In the genomic region with DNA sequence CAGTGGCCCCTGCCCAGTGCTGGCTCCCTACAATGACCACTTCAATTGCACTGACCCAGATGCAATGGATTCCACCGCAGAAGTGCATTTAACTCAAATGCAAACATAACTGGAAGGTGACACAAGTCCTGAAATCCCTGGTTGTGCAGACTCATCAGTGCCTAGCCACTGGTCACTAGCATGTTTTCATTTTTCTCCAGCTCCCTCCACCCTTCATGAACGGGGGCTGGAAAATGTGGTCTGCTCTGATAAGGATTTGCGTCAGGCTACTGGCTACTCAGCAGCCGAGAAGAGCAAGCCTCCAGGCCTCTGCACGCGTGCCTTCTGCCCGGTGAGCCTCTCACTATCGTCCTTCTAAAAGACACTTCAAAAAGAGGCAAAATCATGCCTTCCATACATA, we compare ENCODE assay signal across 1 cellular context.
TF ChIP-seq lines count a peak whose summit lies in the region.

No MANE protein-coding gene starts in this region.

TF ChIP-seq in K562, 482 proteins besides CTCF, POLR2A, EP300 and RAD21 (continued from another document and continues in another):
- TF ChIP-seq, protein P1, sequence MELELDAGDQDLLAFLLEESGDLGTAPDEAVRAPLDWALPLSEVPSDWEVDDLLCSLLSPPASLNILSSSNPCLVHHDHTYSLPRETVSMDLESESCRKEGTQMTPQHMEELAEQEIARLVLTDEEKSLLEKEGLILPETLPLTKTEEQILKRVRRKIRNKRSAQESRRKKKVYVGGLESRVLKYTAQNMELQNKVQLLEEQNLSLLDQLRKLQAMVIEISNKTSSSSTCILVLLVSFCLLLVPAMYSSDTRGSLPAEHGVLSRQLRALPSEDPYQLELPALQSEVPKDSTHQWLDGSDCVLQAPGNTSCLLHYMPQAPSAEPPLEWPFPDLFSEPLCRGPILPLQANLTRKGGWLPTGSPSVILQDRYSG (tag; conservative IDR thresholded peaks at IDR 0.05; ENCODE audit: low read depth): peak; percentile 35; the same call in 1 of the 2 replicates
- no peak for TF ChIP-seq ARID2 (IDR thresholded peaks at IDR 0.05)
- TF ChIP-seq MED1 (CRISPR knock-in tag; IDR thresholded peaks at IDR 0.05; ENCODE audit: borderline replicate concordance): no peak
- TF ChIP-seq RHOXF2B (CRISPR knock-in tag; conservative IDR thresholded peaks at IDR 0.05): no peak
- peak; percentile 93 for TF ChIP-seq POLR2AphosphoS5 (IDR thresholded peaks at IDR 0.05; ENCODE audit: control insufficient read depth, insufficient read depth, low read depth, low read length)
- TF ChIP-seq ESRRB (CRISPR knock-in tag; IDR thresholded peaks at IDR 0.05; ENCODE audit: borderline replicate concordance): no peak
- 0 out of 2 replicates have a peak, but pooled peaks have one; percentile 23 for TF ChIP-seq LCOR (CRISPR knock-in tag; IDR thresholded peaks at IDR 0.05)
- TF ChIP-seq EZH2 (IDR thresholded peaks at IDR 0.05; ENCODE audit: borderline replicate concordance, low read depth, low read length): no peak
- peak; percentile 91 for TF ChIP-seq CREM (IDR thresholded peaks at IDR 0.05; ENCODE audit: low read depth)
- 0 out of 2 replicates have a peak, but pooled peaks have one; percentile 33 for TF ChIP-seq TEAD2 (tag; IDR thresholded peaks at IDR 0.05)
- peak; percentile 99 for TF ChIP-seq SMARCC2 (IDR thresholded peaks at IDR 0.05; ENCODE audit: low read depth)
- TF ChIP-seq SOX6 (IDR thresholded peaks at IDR 0.05): peak; percentile 96
- no peak for TF ChIP-seq PTRF (tag; IDR thresholded peaks at IDR 0.05)
- peak; percentile 54; the same call in 1 of the 2 replicates for TF ChIP-seq GTF2E2 (tag; IDR thresholded peaks at IDR 0.05)
- peak; percentile 42; the same call in 1 of the 2 replicates for TF ChIP-seq ZKSCAN1 (IDR thresholded peaks at IDR 0.05; ENCODE audit: low read depth, low read length)
- TF ChIP-seq GABPA (tag; conservative IDR thresholded peaks at IDR 0.05; ENCODE audit: low read depth): no peak
- TF ChIP-seq CUX1 (CRISPR knock-in tag; IDR thresholded peaks at IDR 0.05): peak; percentile 13; the same call in 1 of the 2 replicates
- no peak for TF ChIP-seq SREBF2 (CRISPR knock-in tag; IDR thresholded peaks at IDR 0.05)
- TF ChIP-seq, protein P2, sequence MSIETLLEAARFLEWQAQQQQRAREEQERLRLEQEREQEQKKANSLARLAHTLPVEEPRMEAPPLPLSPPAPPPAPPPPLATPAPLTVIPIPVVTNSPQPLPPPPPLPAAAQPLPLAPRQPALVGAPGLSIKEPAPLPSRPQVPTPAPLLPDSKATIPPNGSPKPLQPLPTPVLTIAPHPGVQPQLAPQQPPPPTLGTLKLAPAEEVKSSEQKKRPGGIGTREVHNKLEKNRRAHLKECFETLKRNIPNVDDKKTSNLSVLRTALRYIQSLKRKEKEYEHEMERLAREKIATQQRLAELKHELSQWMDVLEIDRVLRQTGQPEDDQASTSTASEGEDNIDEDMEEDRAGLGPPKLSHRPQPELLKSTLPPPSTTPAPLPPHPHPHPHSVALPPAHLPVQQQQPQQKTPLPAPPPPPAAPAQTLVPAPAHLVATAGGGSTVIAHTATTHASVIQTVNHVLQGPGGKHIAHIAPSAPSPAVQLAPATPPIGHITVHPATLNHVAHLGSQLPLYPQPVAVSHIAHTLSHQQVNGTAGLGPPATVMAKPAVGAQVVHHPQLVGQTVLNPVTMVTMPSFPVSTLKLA (conservative IDR thresholded peaks at IDR 0.05): peak; percentile 87 to 89
- TF ChIP-seq LARP7 (IDR thresholded peaks at IDR 0.05): no peak
- TF ChIP-seq ZNF146 (CRISPR knock-in tag; IDR thresholded peaks at IDR 0.05; ENCODE audit: unreplicated experiment): no peak
- peak; percentile 99 for TF ChIP-seq ARID1B (IDR thresholded peaks at IDR 0.05)
- TF ChIP-seq RNF219 (CRISPR knock-in tag; IDR thresholded peaks at IDR 0.05): no peak
- peak; percentile 99 for TF ChIP-seq LEF1 (IDR thresholded peaks at IDR 0.05)
- TF ChIP-seq CCNT2 (IDR thresholded peaks at IDR 0.05; ENCODE audit: borderline replicate concordance, extremely low read depth, insufficient read length, low read depth, low read length): peak; percentile 94
- peak; percentile 97 for TF ChIP-seq CXXC5 (CRISPR knock-in tag; IDR thresholded peaks at IDR 0.05)
- no peak for TF ChIP-seq NR2C2 (CRISPR knock-in tag; IDR thresholded peaks at IDR 0.05)
- peak; percentile 69 for TF ChIP-seq NR2C2 (tag; IDR thresholded peaks at IDR 0.05)
- peak; percentile 81 for TF ChIP-seq MEF2D (tag; conservative IDR thresholded peaks at IDR 0.05; ENCODE audit: low read depth)
- peak; percentile 55 to 60 for TF ChIP-seq NRF1 (conservative IDR thresholded peaks at IDR 0.05 in 1 of 2, IDR thresholded peaks at IDR 0.05 in 1 of 2)
- TF ChIP-seq, protein P3, sequence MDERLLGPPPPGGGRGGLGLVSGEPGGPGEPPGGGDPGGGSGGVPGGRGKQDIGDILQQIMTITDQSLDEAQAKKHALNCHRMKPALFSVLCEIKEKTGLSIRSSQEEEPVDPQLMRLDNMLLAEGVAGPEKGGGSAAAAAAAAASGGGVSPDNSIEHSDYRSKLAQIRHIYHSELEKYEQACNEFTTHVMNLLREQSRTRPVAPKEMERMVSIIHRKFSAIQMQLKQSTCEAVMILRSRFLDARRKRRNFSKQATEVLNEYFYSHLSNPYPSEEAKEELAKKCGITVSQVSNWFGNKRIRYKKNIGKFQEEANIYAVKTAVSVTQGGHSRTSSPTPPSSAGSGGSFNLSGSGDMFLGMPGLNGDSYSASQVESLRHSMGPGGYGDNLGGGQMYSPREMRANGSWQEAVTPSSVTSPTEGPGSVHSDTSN (CRISPR knock-in tag; IDR thresholded peaks at IDR 0.05; ENCODE audit: low read depth): no peak
- TF ChIP-seq, protein P3 (tag; conservative IDR thresholded peaks at IDR 0.05; ENCODE audit: low read depth): peak; percentile 65
- TF ChIP-seq, protein P4, sequence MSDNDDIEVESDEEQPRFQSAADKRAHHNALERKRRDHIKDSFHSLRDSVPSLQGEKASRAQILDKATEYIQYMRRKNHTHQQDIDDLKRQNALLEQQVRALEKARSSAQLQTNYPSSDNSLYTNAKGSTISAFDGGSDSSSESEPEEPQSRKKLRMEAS (CRISPR knock-in tag; IDR thresholded peaks at IDR 0.05): peak; percentile 72
- TF ChIP-seq, protein P5, sequence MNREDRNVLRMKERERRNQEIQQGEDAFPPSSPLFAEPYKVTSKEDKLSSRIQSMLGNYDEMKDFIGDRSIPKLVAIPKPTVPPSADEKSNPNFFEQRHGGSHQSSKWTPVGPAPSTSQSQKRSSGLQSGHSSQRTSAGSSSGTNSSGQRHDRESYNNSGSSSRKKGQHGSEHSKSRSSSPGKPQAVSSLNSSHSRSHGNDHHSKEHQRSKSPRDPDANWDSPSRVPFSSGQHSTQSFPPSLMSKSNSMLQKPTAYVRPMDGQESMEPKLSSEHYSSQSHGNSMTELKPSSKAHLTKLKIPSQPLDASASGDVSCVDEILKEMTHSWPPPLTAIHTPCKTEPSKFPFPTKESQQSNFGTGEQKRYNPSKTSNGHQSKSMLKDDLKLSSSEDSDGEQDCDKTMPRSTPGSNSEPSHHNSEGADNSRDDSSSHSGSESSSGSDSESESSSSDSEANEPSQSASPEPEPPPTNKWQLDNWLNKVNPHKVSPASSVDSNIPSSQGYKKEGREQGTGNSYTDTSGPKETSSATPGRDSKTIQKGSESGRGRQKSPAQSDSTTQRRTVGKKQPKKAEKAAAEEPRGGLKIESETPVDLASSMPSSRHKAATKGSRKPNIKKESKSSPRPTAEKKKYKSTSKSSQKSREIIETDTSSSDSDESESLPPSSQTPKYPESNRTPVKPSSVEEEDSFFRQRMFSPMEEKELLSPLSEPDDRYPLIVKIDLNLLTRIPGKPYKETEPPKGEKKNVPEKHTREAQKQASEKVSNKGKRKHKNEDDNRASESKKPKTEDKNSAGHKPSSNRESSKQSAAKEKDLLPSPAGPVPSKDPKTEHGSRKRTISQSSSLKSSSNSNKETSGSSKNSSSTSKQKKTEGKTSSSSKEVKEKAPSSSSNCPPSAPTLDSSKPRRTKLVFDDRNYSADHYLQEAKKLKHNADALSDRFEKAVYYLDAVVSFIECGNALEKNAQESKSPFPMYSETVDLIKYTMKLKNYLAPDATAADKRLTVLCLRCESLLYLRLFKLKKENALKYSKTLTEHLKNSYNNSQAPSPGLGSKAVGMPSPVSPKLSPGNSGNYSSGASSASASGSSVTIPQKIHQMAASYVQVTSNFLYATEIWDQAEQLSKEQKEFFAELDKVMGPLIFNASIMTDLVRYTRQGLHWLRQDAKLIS (CRISPR knock-in tag; IDR thresholded peaks at IDR 0.05): no peak
- TF ChIP-seq KLF16 (IDR thresholded peaks at IDR 0.05): peak; percentile 93
- TF ChIP-seq MAFG (tag; conservative IDR thresholded peaks at IDR 0.05): peak; percentile 86
- no peak for TF ChIP-seq USF2 (CRISPR knock-in tag; IDR thresholded peaks at IDR 0.05)
- TF ChIP-seq ZNF75A (CRISPR knock-in tag; IDR thresholded peaks at IDR 0.05): no peak
- TF ChIP-seq NFE2 (IDR thresholded peaks at IDR 0.05; ENCODE audit: low read depth): peak; percentile 95
- no peak for TF ChIP-seq POLR3G (IDR thresholded peaks at IDR 0.05; ENCODE audit: extremely low read depth, insufficient read length, insufficient replicate concordance)
